Comparison of ENCODE assay signal across 9 cellular contexts in the genomic region with DNA sequence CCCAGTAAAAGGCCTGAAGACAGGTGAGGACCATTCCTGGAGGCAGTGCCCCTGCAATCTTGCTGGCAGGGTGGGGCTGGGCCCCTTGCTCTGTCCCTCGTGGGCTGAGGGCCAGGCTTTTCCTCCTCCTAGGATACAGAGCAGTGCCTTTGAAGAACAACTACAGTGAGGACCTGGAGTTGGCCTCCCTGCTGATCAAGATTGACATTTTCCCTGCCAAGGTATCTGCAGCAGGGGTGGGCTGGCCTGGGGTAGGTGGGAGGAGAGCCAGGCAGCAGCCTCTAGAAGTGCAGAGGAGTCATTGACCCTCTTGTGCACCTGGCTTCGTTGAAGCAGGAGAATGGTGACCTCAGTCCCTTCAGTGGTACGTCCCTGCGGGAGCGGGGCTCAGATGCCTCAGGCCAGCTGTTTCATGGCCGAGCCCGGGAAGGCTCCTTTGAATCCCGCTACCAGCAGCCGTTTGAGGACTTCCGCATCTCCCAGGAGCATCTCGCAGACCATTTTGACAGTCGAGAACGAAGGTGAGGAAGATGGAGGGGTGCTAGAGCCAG. TPM values are rescaled to one million over a fixed set of nuclear protein-coding genes. Genes with fewer than 3 reads are reported as not detected.
A peak's percentile ranks its signal among the peaks of the same experiment; 100 is the strongest.
DNase-seq lines count a peak whose midpoint lies in the region; TF ChIP-seq lines count a peak whose summit lies in the region.
"Had no signal": no experiment of that assay in that cellular context is flagged by ENCODE, and none has a peak within 500 bp of the region (broad histone marks: within the 10 kb centered on the region; RNA-seq: fewer than 3 reads in every experiment).

No MANE protein-coding gene starts in this region.

- peak; percentile 1 for DNase-seq in stimulated activated CD4-positive, alpha-beta T cell treated with anti-CD3 and anti-CD28 coated beads, Interleukin-15, amount 100 ng/mL, for 24 hours
- DNase-seq in stimulated activated CD4-positive, alpha-beta T cell treated with anti-CD3 and anti-CD28 coated beads, Interleukin-12 subunit alpha, Interleukin-12 subunit beta, amount 100 ng/mL, for 4 hours = no peak
- DNase-seq in endodermal cell (peak; percentile 25), ovary (peak in 3 of 5 donors; percentile 25 to 41 (median 34)), vagina (ENCODE audit: extremely low spot score in 2 of 2) (peak; percentile 87 to 92), NCI-H1105 (lab: John Stamatoyannopoulos, UW) (no peak), NCI-H82 (lab: John Stamatoyannopoulos, UW) (no peak), SHP77 (lab: John Stamatoyannopoulos, UW) (no peak)

- no peaks in the 10 kb centered on the region for H3K9me3 Mint-ChIP-seq in endodermal cell
- H3K9me3 Mint-ChIP-seq: T-helper 1 cell treated with Interleukin-12 subunit alpha and Interleukin-12 subunit beta and Interleukin-4 antibody, amounts not matched to agents 30 μg/mL and 1 μg/mL, for 36 hours had no signal

- TF ChIP-seq CTCF in endodermal cell (conservative IDR thresholded peaks at IDR 0.05) (no peak), ovary (IDR thresholded peaks at IDR 0.05) (no peak), vagina (IDR thresholded peaks at IDR 0.05) (no peak)

- no peak overlapping the region for H3K27ac Mint-ChIP-seq in endodermal cell

- no peaks in the 10 kb centered on the region for H3K27me3 ChIP-seq in endodermal cell (ENCODE audit: control insufficient read depth, insufficient read depth, low read length, poor library complexity, severe bottlenecking)
- H3K27me3 ChIP-seq in ovary = no peaks in the 10 kb centered on the region
- no peaks in the 10 kb centered on the region for H3K27me3 ChIP-seq in vagina

- no peak overlapping the region for H3K4me3 Mint-ChIP-seq in endodermal cell
- H3K4me3 Mint-ChIP-seq: T-helper 1 cell treated with Interleukin-12 subunit alpha and Interleukin-12 subunit beta and Interleukin-4 antibody, amounts not matched to agents 30 μg/mL and 1 μg/mL, for 36 hours had no signal

- intact Hi-C loops in ovary (cut with DNase I) (loop anchor here (1.0 to 5.0 kb wide), 3 partner anchors 58 to 166 kb away; a partner anchor contains a TSS), vagina (cut with DNase I) (loop anchor here (2.0 to 5.0 kb wide), 2 partner anchors 57 to 168 kb away; a partner anchor contains a TSS)

- H3K27ac ChIP-seq in endodermal cell (ENCODE audit: low read depth, low read length) = no peak overlapping the region
- peak overlapping the region; percentile 39 to 80 for H3K27ac ChIP-seq in ovary
- peak overlapping the region; percentile 83 for H3K27ac ChIP-seq in vagina

- no peak for TF ChIP-seq EP300 in ovary (IDR thresholded peaks at IDR 0.05)

- H3K4me1 ChIP-seq in endodermal cell (ENCODE audit: control insufficient read depth, insufficient read depth, low read length) (peaks cover 15% of the 10 kb centered on the region), ovary (ENCODE audit: insufficient read depth) (peaks cover 5% of the 10 kb centered on the region), vagina (peaks cover 59% of the 10 kb centered on the region)

- peaks cover 12% of the 10 kb centered on the region for H3K4me1 Mint-ChIP-seq in endodermal cell

- TF ChIP-seq POLR2A in ovary (IDR thresholded peaks at IDR 0.05) = no peak
- TF ChIP-seq POLR2A in vagina (IDR thresholded peaks at IDR 0.05) = no peak

- 91 to 93% methylated on average over 10 to 13 of the region's 13 CpGs for WGBS in endodermal cell (ENCODE audit: insufficient coverage in 1 of 2, insufficient read length in 1 of 2), 2 experiments
- WGBS in ovary, 3 donors = 71 to 81% (median 79%) methylated on average over 13 of the region's 13 CpGs

- no peaks in the 10 kb centered on the region for H3K27me3 Mint-ChIP-seq in endodermal cell (ENCODE audit: insufficient read depth)

- no peaks in the 10 kb centered on the region for H3K9me3 ChIP-seq in endodermal cell (ENCODE audit: control insufficient read depth, low read length)
- no peaks in the 10 kb centered on the region for H3K9me3 ChIP-seq in ovary
- no peaks in the 10 kb centered on the region for H3K9me3 ChIP-seq in vagina

- peaks cover 77% of the 10 kb centered on the region for H3K36me3 ChIP-seq in endodermal cell (ENCODE audit: control insufficient read depth, insufficient read depth, low read length)
- no peaks in the 10 kb centered on the region for H3K36me3 ChIP-seq in ovary
- peaks cover 0 to 57% of the 10 kb centered on the region in 2 donors for H3K36me3 ChIP-seq in vagina

- H3K36me3 Mint-ChIP-seq in endodermal cell (ENCODE audit: low read depth) = peaks cover 62% of the 10 kb centered on the region

- no peak overlapping the region for H3K9ac ChIP-seq in endodermal cell (ENCODE audit: extremely low read depth, low read length, poor library complexity, severe bottlenecking)

- H3K4me3 ChIP-seq in endodermal cell (ENCODE audit: low read length) = no peak overlapping the region
- no peak overlapping the region for H3K4me3 ChIP-seq in ovary
- no peak overlapping the region for H3K4me3 ChIP-seq in vagina

RNA-seq across cellular contexts. Expression of a gene that starts 36.5 kb away (rescaled TPM):
- total RNA-seq in endodermal cell (100 to 1,000 TPM; 227 to 257 TPM), ovary (100 to 1,000 TPM in 5 of 7 donors, 10 to 100 TPM in 2; 63.0 to 158 (median 104) TPM), vagina (138 TPM)
- polyA plus RNA-seq in endodermal cell (2013, experiment 1 of 2) = 283 TPM
- polyA plus RNA-seq in endodermal cell (2013, experiment 2 of 2) = 237 TPM
- polyA plus RNA-seq in ovary = 10 to 100 TPM; 56.1 to 77.2 TPM

Comparison
In these comparisons a context has a peak if more than half of its experiments do, and no peak if none do; other contexts are left out.
1. DNase-seq: peak in stimulated activated CD4-positive, alpha-beta T cell treated with anti-CD3 and anti-CD28 coated beads, Interleukin-15, amount 100 ng/mL, for 24 hours (single experiment), endodermal cell (single experiment), ovary (3 of 5) and vagina (2 of 2); none in stimulated activated CD4-positive, alpha-beta T cell treated with anti-CD3 and anti-CD28 coated beads, Interleukin-12 subunit alpha, Interleukin-12 subunit beta, amount 100 ng/mL, for 4 hours (single experiment), NCI-H1105 (single experiment), NCI-H82 (single experiment) and SHP77 (0 of 2).